Comparison of ENCODE assay signal across 8 cellular contexts in the genomic region with DNA sequence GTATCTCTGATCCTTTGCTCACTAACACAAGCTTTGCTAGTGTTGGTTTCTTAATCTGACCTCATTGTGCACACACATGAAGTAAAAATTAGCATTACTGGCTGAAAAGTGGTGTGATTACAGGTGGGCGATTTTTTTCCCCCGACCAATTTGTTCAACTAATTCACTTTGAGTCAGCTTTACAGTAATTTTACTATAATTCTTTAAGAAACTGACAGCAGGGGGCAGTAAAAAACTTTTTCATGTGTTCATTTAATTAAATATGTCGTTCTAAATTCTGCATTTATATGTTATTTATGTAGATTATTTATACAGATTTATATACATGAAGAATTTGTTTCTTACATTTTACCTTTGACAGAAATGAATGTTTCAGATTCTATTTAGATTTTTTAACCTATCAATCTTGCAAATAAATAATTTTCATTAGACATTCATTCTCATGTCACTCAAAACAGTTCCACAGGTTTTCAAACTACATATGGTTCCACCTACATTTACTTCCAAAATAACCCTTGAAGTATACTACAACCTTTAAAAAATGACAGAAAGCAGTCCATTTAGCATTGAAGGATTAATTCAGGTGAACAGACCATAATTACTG. TPM values are rescaled to one million over a fixed set of nuclear protein-coding genes. Genes with fewer than 3 reads are reported as not detected.
DNase-seq lines count a peak whose midpoint lies in the region; ATAC-seq and TF ChIP-seq lines count a peak whose summit lies in the region.

No MANE protein-coding gene starts in this region.

- H3K36me3 ChIP-seq in smooth muscle cell (ENCODE audit: low read depth) = no peaks in the 10 kb centered on the region

- no peak for ATAC-seq in GM19467 (IDR thresholded peaks at IDR 0.05; ENCODE audit: unreplicated experiment)

- no peaks in the 10 kb centered on the region for H3K79me2 ChIP-seq in smooth muscle cell (ENCODE audit: low read depth)

- H4K20me1 ChIP-seq in smooth muscle cell (ENCODE audit: low read depth) = no peaks in the 10 kb centered on the region

- no peak overlapping the region for H2AFZ ChIP-seq in smooth muscle cell (ENCODE audit: low read depth)

- peak; percentile 35 for TF ChIP-seq CTCF in epithelial cell of proximal tubule (conservative IDR thresholded peaks at IDR 0.05; ENCODE audit: low read depth, low read length)
- TF ChIP-seq CTCF in smooth muscle cell (IDR thresholded peaks at IDR 0.05; ENCODE audit: borderline replicate concordance, insufficient read depth, poor library complexity, severe bottlenecking) = peak; percentile 52

- no peak overlapping the region for H3K9ac ChIP-seq in smooth muscle cell (ENCODE audit: low read depth)

- 39% methylated on average over 3 of the region's 3 CpGs for WGBS in smooth muscle cell (ENCODE audit: low lambda C conversion rate)

- H3F3A ChIP-seq in smooth muscle cell (ENCODE audit: low read depth) = no peaks in the 10 kb centered on the region

- DNase-seq in NCI-H2196 (lab: John Stamatoyannopoulos, UW; ENCODE audit: unreplicated experiment) = peak; percentile 23
- DNase-seq in NCI-H2196 treated with DMSO at 0.1 percent for 48 hours (lab: John Stamatoyannopoulos, UW; ENCODE audit: unreplicated experiment) = no peak
- DNase-seq in NCI-H69 (lab: John Stamatoyannopoulos, UW) = peak; percentile 63
- DNase-seq in epithelial cell of proximal tubule (ENCODE audit: low read depth) = no peak
- no peak for DNase-seq in smooth muscle cell (lab: John Stamatoyannopoulos, UW; ENCODE audit: unreplicated experiment)
- no peak for DNase-seq in activated naive CD4-positive, alpha-beta T cell treated with Interleukin-2 at 50 U/mL for 16 hours
- no peak for DNase-seq in stimulated activated CD4-positive, alpha-beta T cell treated with anti-CD3 and anti-CD28 coated beads, Interleukin-1b, Interleukin-23, amount 100 ng/mL, for 48 hours

- H3K9me3 ChIP-seq in smooth muscle cell (replicated peaks; ENCODE audit: low read depth) = no peaks in the 10 kb centered on the region

- no peaks in the 10 kb centered on the region for H3K4me1 ChIP-seq in smooth muscle cell (ENCODE audit: low read depth)

- H3K27ac ChIP-seq in smooth muscle cell (ENCODE audit: low read depth) = peak overlapping the region; percentile 12

- peak overlapping the region; percentile 9 for H3K4me2 ChIP-seq in smooth muscle cell

- no peaks in the 10 kb centered on the region for H3K27me3 ChIP-seq in smooth muscle cell (ENCODE audit: low read depth)

- H3K4me3 ChIP-seq in epithelial cell of proximal tubule (ENCODE audit: low read depth, low read length) (no peak overlapping the region), smooth muscle cell (no peak overlapping the region)

RNA-seq across cellular contexts. Expression of a gene that starts 17.5 kb away (rescaled TPM):
- total RNA-seq in epithelial cell of proximal tubule (21.9 and 45.6 TPM in 2 replicates), smooth muscle cell (412 and 415 TPM in 2 replicates)
- polyA plus RNA-seq in smooth muscle cell = 354 and 360 TPM in 2 replicates

RNA-seq across cellular contexts. Expression of a gene that starts 34.1 kb away (rescaled TPM):
- total RNA-seq in epithelial cell of proximal tubule = 6.9 and 9.7 TPM in 2 replicates
- total RNA-seq in smooth muscle cell = 7.9 and 8.4 TPM in 2 replicates
- 2.2 and 3.4 TPM in 2 replicates for polyA plus RNA-seq in smooth muscle cell

Comparison
In these comparisons a context has a peak if more than half of its experiments do, and no peak if none do; other contexts are left out.
1. DNase-seq: peak in NCI-H2196 (single experiment) and NCI-H69 (single experiment); none in NCI-H2196 treated with DMSO at 0.1 percent for 48 hours (single experiment), epithelial cell of proximal tubule (single experiment), smooth muscle cell (single experiment), activated naive CD4-positive, alpha-beta T cell treated with Interleukin-2 at 50 U/mL for 16 hours (single experiment) and stimulated activated CD4-positive, alpha-beta T cell treated with anti-CD3 and anti-CD28 coated beads, Interleukin-1b, Interleukin-23, amount 100 ng/mL, for 48 hours (single experiment).